15 cellular contexts compared by ENCODE assay signal in genomic region chr3:177335728-177336127, GRCh38.
DNase-seq lines count a peak whose midpoint lies in the region; ATAC-seq, FAIRE-seq and TF ChIP-seq lines count a peak whose summit lies in the region.
"Had no signal": no experiment of that assay in that cellular context is flagged by ENCODE, and none has a peak within 500 bp of the region (broad histone marks: within the 10 kb centered on the region; RNA-seq: fewer than 3 reads in every experiment).

No MANE protein-coding gene starts in this region.

- H3K4me3 Mint-ChIP-seq in astrocyte (ENCODE audit: unreplicated experiment): no peak overlapping the region
- H3K4me3 Mint-ChIP-seq in effector memory CD8-positive, alpha-beta T cell: no peak overlapping the region

- peaks cover 29% of the 10 kb centered on the region for H3K4me1 Mint-ChIP-seq in astrocyte (ENCODE audit: low read depth, unreplicated experiment)
- H3K4me1 Mint-ChIP-seq in effector memory CD8-positive, alpha-beta T cell (ENCODE audit: low read depth in 2 of 2): peaks cover 16 to 17% of the 10 kb centered on the region in 2 donors

- no peak for TF ChIP-seq CTCF in right lobe of liver (IDR thresholded peaks at IDR 0.05)
- no peak for TF ChIP-seq CTCF in HepG2 (CRISPR knock-in tag; IDR thresholded peaks at IDR 0.05)
- TF ChIP-seq CTCF in astrocyte (IDR thresholded peaks at IDR 0.05; ENCODE audit: insufficient read depth, low read depth, low read length): no peak

- no peak for FAIRE-seq in HepG2 (lab: Jason Lieb, UNC)
- no peak for FAIRE-seq in astrocyte (lab: Jason Lieb, UNC)
- no peak for FAIRE-seq in urothelium cell line (lab: Jason Lieb, UNC)
- FAIRE-seq: endothelial cell of umbilical vein, H1 had no signal

- BruUV-seq in HepG2 (replicated peaks; lab: Mats Ljungman, UMichigan): no TSS peak

- H3K27me3 ChIP-seq in right lobe of liver: no peaks in the 10 kb centered on the region
- H3K27me3 ChIP-seq in HepG2 (ENCODE audit: control insufficient read depth in 1 of 2, insufficient read depth in 2 of 2, low read length in 2 of 2): no peaks in the 10 kb centered on the region
- no peaks in the 10 kb centered on the region for H3K27me3 ChIP-seq in astrocyte (ENCODE audit: insufficient read depth, low read length)
- H3K27me3 ChIP-seq: Peyer's patch had no signal

- H3K4me2 ChIP-seq in HepG2 (ENCODE audit: low read depth, low read length) (no peak overlapping the region), astrocyte (ENCODE audit: low read length) (no peak overlapping the region)

- H4K20me1 ChIP-seq in HepG2 (ENCODE audit: insufficient read depth, low read length) (no peaks in the 10 kb centered on the region), astrocyte (ENCODE audit: insufficient read depth, low read length) (no peaks in the 10 kb centered on the region)

- peaks cover 0 to 10% (median 4%) of the 10 kb centered on the region in 4 donors for H3K4me1 ChIP-seq in right lobe of liver
- H3K4me1 ChIP-seq in HepG2 (ENCODE audit: insufficient read depth, low read length): peaks cover 64% of the 10 kb centered on the region
- H3K4me1 ChIP-seq in astrocyte (ENCODE audit: insufficient read depth, low read length): peaks cover 16% of the 10 kb centered on the region

- TF ChIP-seq POLR2A in right lobe of liver (IDR thresholded peaks at IDR 0.05): no peak
- TF ChIP-seq POLR2A in HepG2 (IDR thresholded peaks at IDR 0.05; ENCODE audit: insufficient read depth in 1 of 2, low read depth in 2 of 2, low read length in 2 of 2): no peak

- WGBS in right lobe of liver (ENCODE audit: insufficient coverage, low coverage, low lambda C conversion rate, missing lambda C conversion rate): 70% methylated on average over 2 of the region's 3 CpGs
- 40% methylated on average over 1 of the region's 3 CpGs for WGBS in HepG2 (ENCODE audit: low lambda C conversion rate)

- ATAC-seq in right lobe of liver (peak; percentile 36 to 66 (median 54)), HepG2 (no peak), left lobe of liver (peak; percentile 74)
- no peak for ATAC-seq in effector memory CD8-positive, alpha-beta T cell (replicated peaks)
- ATAC-seq: activated CD4-positive, CD25-positive, alpha-beta regulatory T cell treated with anti-CD3 and anti-CD28 coated beads, Interleukin-2, amount 50 U/mL, for 24 hours had no signal

- CTCF ChIA-PET in HepG2 (lab: Yijun Ruan, JAX; ENCODE audit: low intra/inter-chr PET ratio, low total read pairs): no interaction called here

- H3K36me3 ChIP-seq in right lobe of liver (no peaks in the 10 kb centered on the region), HepG2 (replicated peaks in 1 of 2; ENCODE audit: control insufficient read depth in 1 of 2, insufficient read depth in 2 of 2, low read length in 2 of 2) (no peaks in the 10 kb centered on the region), astrocyte (ENCODE audit: insufficient read depth, low read length) (no peaks in the 10 kb centered on the region)
- H3K36me3 ChIP-seq: Peyer's patch had no signal

- H3K79me2 ChIP-seq in HepG2 (ENCODE audit: insufficient read depth, low read length) (no peaks in the 10 kb centered on the region), astrocyte (ENCODE audit: insufficient read depth, low read length) (no peaks in the 10 kb centered on the region)

- DNase-seq in right lobe of liver (no peak), HepG2 (ENCODE audit: low spot score) (no peak), astrocyte (ENCODE audit: low read depth) (peak; percentile 58), left lobe of liver (ENCODE audit: low spot score) (no peak), urothelium cell line (ENCODE audit: low spot score) (peak; percentile 42), NCI-H1092 treated with DMSO at 0.1 percent for 48 hours (lab: John Stamatoyannopoulos, UW) (no peak), UCSD-AML1 (lab: John Stamatoyannopoulos, UW; ENCODE audit: unreplicated experiment) (no peak)
- DNase-seq in effector memory CD8-positive, alpha-beta T cell: no peak
- DNase-seq: activated gamma-delta T cell treated with Interleukin-2 at 50 U/mL for 16 hours; NCI-H1436 treated with DMSO at 0.1 percent for 48 hours; Peyer's patch; stimulated activated CD8-positive, alpha-beta memory T cell treated with anti-CD3 and anti-CD28 coated beads, Interleukin-4, amount 100 ng/mL, for 48 hours had no signal

- H2AFZ ChIP-seq in HepG2 (ENCODE audit: low read length) (no peak overlapping the region), astrocyte (ENCODE audit: low read depth, low read length) (no peak overlapping the region)

- no peak for TF ChIP-seq RAD21 in HepG2 (CRISPR knock-in tag; IDR thresholded peaks at IDR 0.05)

- H3K36me3 Mint-ChIP-seq in astrocyte (ENCODE audit: low read depth, unreplicated experiment): no peaks in the 10 kb centered on the region
- peaks cover 6% of the 10 kb centered on the region for H3K36me3 Mint-ChIP-seq in effector memory CD8-positive, alpha-beta T cell (ENCODE audit: insufficient read depth)

- no peak overlapping the region for H3K9ac ChIP-seq in HepG2 (ENCODE audit: insufficient read depth, low read depth, low read length)
- no peak overlapping the region for H3K9ac ChIP-seq in astrocyte (ENCODE audit: low read length)

- H3K27ac ChIP-seq in right lobe of liver (no peak overlapping the region), HepG2 (ENCODE audit: extremely low read length, insufficient read depth, low read length) (no peak overlapping the region), astrocyte (ENCODE audit: low read depth, low read length) (no peak overlapping the region)

- in situ Hi-C loops in HepG2 (cut with HindIII; ENCODE audit: extremely low pct_ligation_motif_present, low pct_unique_long_range_greater_than_20kb): no loop called here

- POLR2A ChIA-PET in HepG2 (lab: Yijun Ruan, JAX): no interaction called here

- no peaks in the 10 kb centered on the region for H3K27me3 Mint-ChIP-seq in astrocyte (ENCODE audit: low read depth, unreplicated experiment)
- no peaks in the 10 kb centered on the region for H3K27me3 Mint-ChIP-seq in effector memory CD8-positive, alpha-beta T cell

- H3K4me3 ChIP-seq in right lobe of liver: no peak overlapping the region
- H3K4me3 ChIP-seq in HepG2 (replicated peaks in 1 of 3; ENCODE audit: insufficient read depth in 1 of 3, low read depth in 2 of 3, low read length in 3 of 3): no peak overlapping the region
- no peak overlapping the region for H3K4me3 ChIP-seq in astrocyte (ENCODE audit: insufficient read depth, low read depth, low read length)
- H3K4me3 ChIP-seq: Peyer's patch had no signal

- intact Hi-C loops in right lobe of liver (cut with DNase I): no loop called here
- intact Hi-C loops in HepG2 (cut with micrococcal nuclease; ENCODE audit: unreplicated experiment): no loop called here

- H3K9me3 Mint-ChIP-seq in astrocyte (ENCODE audit: unreplicated experiment): no peaks in the 10 kb centered on the region
- no peaks in the 10 kb centered on the region for H3K9me3 Mint-ChIP-seq in effector memory CD8-positive, alpha-beta T cell

- H3K27ac Mint-ChIP-seq in astrocyte (ENCODE audit: unreplicated experiment): no peak overlapping the region
- H3K27ac Mint-ChIP-seq in effector memory CD8-positive, alpha-beta T cell: no peak overlapping the region

- H3K9me3 ChIP-seq in right lobe of liver (no peaks in the 10 kb centered on the region), HepG2 (ENCODE audit: low read length) (no peaks in the 10 kb centered on the region), astrocyte (ENCODE audit: insufficient read depth, low read depth, low read length) (no peaks in the 10 kb centered on the region)
- H3K9me3 ChIP-seq: Peyer's patch had no signal

- no peak for TF ChIP-seq EP300 in HepG2 (IDR thresholded peaks at IDR 0.05; ENCODE audit: low read depth in 2 of 2, low read length in 2 of 2)
- no peak for TF ChIP-seq EP300 in HepG2 (CRISPR knock-in tag; IDR thresholded peaks at IDR 0.05; ENCODE audit: borderline replicate concordance)

TF ChIP-seq in HepG2, 621 proteins besides CTCF, POLR2A, EP300 and RAD21:
- no peak for TF ChIP-seq POLR2G (IDR thresholded peaks at IDR 0.05; ENCODE audit: low read depth, low read length)
- no peak for TF ChIP-seq ZNF17 (CRISPR knock-in tag; IDR thresholded peaks at IDR 0.05)

Comparison
In these comparisons a context has a peak if more than half of its experiments do, and no peak if none do; other contexts are left out.
1. ATAC-seq: peak in right lobe of liver (4 of 4) and left lobe of liver (single experiment); none in HepG2 (single experiment) and effector memory CD8-positive, alpha-beta T cell (single experiment).
2. DNase-seq: peak in astrocyte (single experiment) and urothelium cell line (single experiment); none in right lobe of liver (0 of 3), HepG2 (single experiment), left lobe of liver (single experiment), effector memory CD8-positive, alpha-beta T cell (0 of 3), NCI-H1092 treated with DMSO at 0.1 percent for 48 hours (single experiment) and UCSD-AML1 (single experiment).